Comparison of ENCODE assay signal across 25 cellular contexts in the genomic region with DNA sequence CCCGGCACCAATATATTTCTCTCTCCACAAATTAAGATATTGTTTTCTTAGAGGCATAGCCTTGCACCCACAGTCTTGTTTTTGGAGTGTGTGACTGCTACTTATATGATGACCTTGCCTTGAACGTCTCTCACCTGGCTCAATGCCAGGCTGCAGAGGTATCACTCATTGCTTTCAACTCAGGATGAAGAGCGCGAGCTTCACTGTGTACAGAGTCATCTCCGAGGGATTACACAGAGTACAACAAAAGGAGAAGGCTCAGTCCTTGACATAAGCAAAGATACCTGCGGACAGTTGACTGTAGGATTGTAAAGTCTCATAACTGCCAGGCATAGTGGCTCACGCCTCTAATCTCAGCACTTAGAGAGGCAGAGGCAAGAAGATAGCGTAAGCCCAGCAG. TPM values are rescaled to one million over a fixed set of nuclear protein-coding genes. Genes with fewer than 3 reads are reported as not detected.
A peak's percentile ranks its signal among the peaks of the same experiment; 100 is the strongest.
DNase-seq lines count a peak whose midpoint lies in the region; ATAC-seq, FAIRE-seq and TF ChIP-seq lines count a peak whose summit lies in the region.
"Had no signal": no experiment of that assay in that cellular context is flagged by ENCODE, and none has a peak within 500 bp of the region (broad histone marks: within the 10 kb centered on the region; RNA-seq: fewer than 3 reads in every experiment).

No MANE protein-coding gene starts in this region.

- H3K27me3 ChIP-seq in HepG2 (ENCODE audit: control insufficient read depth in 1 of 2, insufficient read depth in 2 of 2, low read length in 2 of 2) (no peaks in the 10 kb centered on the region), right lobe of liver (no peaks in the 10 kb centered on the region), adrenal gland (no peaks in the 10 kb centered on the region)
- H3K27me3 ChIP-seq: SJCRH30 had no signal

- no peak overlapping the region for H3K4me2 ChIP-seq in HepG2 (ENCODE audit: low read depth, low read length)

- no peak overlapping the region for H3K27ac Mint-ChIP-seq in activated CD4-positive, alpha-beta T cell treated with anti-CD3 and anti-CD28 coated beads, Interleukin-2, amount 10 ng/mL, durations not matched to agents 7 days and 5 days
- H3K27ac Mint-ChIP-seq: B cell had no signal

- H4K20me1 ChIP-seq in HepG2 (ENCODE audit: insufficient read depth, low read length) = no peaks in the 10 kb centered on the region

- TF ChIP-seq RAD21 in HepG2 (CRISPR knock-in tag; IDR thresholded peaks at IDR 0.05) = no peak

- intact Hi-C loops in HepG2 (cut with micrococcal nuclease; ENCODE audit: unreplicated experiment) (loop anchor here (5.0 kb wide), 3 partner anchors 46 to 151 kb away; no protein-coding TSS in a partner anchor), right lobe of liver (cut with DNase I) (loop anchor here in 1 of 2 donors (10.0 kb wide), 1 partner anchor 148 kb away; no protein-coding TSS in a partner anchor), adrenal gland (cut with DNase I) (loop anchor here in 1 of 2 donors (10.0 kb wide), 1 partner anchor 138 kb away; no protein-coding TSS in a partner anchor)

- no TSS peak for BruUV-seq in HepG2 (replicated peaks; lab: Mats Ljungman, UMichigan)

- ATAC-seq in HepG2 = peak; percentile 52
- no peak for ATAC-seq in right lobe of liver
- ATAC-seq in GM18909 (IDR thresholded peaks at IDR 0.05; ENCODE audit: poor library complexity, unreplicated experiment) = no peak
- ATAC-seq: HCT116, PC-3 had no signal

- no peaks in the 10 kb centered on the region for H3K79me2 ChIP-seq in HepG2 (ENCODE audit: insufficient read depth, low read length)

- H3K4me3 ChIP-seq in HepG2 (replicated peaks in 1 of 3; ENCODE audit: insufficient read depth in 1 of 3, low read depth in 2 of 3, low read length in 3 of 3) = no peak overlapping the region
- H3K4me3 ChIP-seq in right lobe of liver = no peak overlapping the region
- no peak overlapping the region for H3K4me3 ChIP-seq in adrenal gland
- H3K4me3 ChIP-seq: SJCRH30 had no signal

- no peak overlapping the region for H3K4me3 Mint-ChIP-seq in activated CD4-positive, alpha-beta T cell treated with anti-CD3 and anti-CD28 coated beads, Interleukin-2, amount 10 ng/mL, durations not matched to agents 7 days and 5 days
- H3K4me3 Mint-ChIP-seq: B cell had no signal

- no peak overlapping the region for H2AFZ ChIP-seq in HepG2 (ENCODE audit: low read length)

- DNase-seq in DMS53 (lab: John Stamatoyannopoulos, UW) = peak; percentile 33
- DNase-seq in DMS53 treated with DMSO at 0.1 percent for 48 hours (lab: John Stamatoyannopoulos, UW; ENCODE audit: unreplicated experiment) = no peak
- DNase-seq in HepG2 (ENCODE audit: low spot score) = peak; percentile 65
- DNase-seq in right lobe of liver = no peak
- DNase-seq in adrenal gland = peak in 6 of 7 donors; percentile 37 to 64 (median 48)
- no peak for DNase-seq in substantia nigra (lab: John Stamatoyannopoulos, UW)
- DNase-seq in activated CD4-positive, alpha-beta T cell treated with anti-CD3 and anti-CD28 coated beads, Interleukin-2, amount 10 ng/mL, durations not matched to agents 7 days and 5 days = no peak
- DNase-seq: 8988T, COR-L47, DMS 273 treated with DMSO at 0.1 percent for 48 hours, EL, GOT3, IMR-90, Karpas-422, NCI-H1436 treated with DMSO at 0.1 percent for 48 hours, NCI-H2171, NCI-H446 treated with DMSO at 0.1 percent for 48 hours, PC-3, SJCRH30 had no signal

- H3K4me1 ChIP-seq in HepG2 (ENCODE audit: insufficient read depth, low read length) (peaks cover 64% of the 10 kb centered on the region), right lobe of liver (peaks cover 0 to 16% (median 8%) of the 10 kb centered on the region in 4 donors), adrenal gland (replicated peaks in 1 of 2) (no peaks in the 10 kb centered on the region)
- H3K4me1 ChIP-seq: SJCRH30 had no signal

- no peaks in the 10 kb centered on the region for H3K27me3 Mint-ChIP-seq in activated CD4-positive, alpha-beta T cell treated with anti-CD3 and anti-CD28 coated beads, Interleukin-2, amount 10 ng/mL, durations not matched to agents 7 days and 5 days
- H3K27me3 Mint-ChIP-seq: B cell had no signal

- no peaks in the 10 kb centered on the region for H3K4me1 Mint-ChIP-seq in activated CD4-positive, alpha-beta T cell treated with anti-CD3 and anti-CD28 coated beads, Interleukin-2, amount 10 ng/mL, durations not matched to agents 7 days and 5 days
- H3K4me1 Mint-ChIP-seq: B cell had no signal

- peaks cover 5 to 9% of the 10 kb centered on the region in 2 experiments; a peak in 3 of 5 replicates for H3K36me3 ChIP-seq in HepG2 (replicated peaks in 1 of 2; ENCODE audit: control insufficient read depth in 1 of 2, insufficient read depth in 2 of 2, low read length in 2 of 2)
- H3K36me3 ChIP-seq in right lobe of liver = no peaks in the 10 kb centered on the region
- H3K36me3 ChIP-seq in adrenal gland (replicated peaks in 1 of 2) = peaks cover 0 to 32% of the 10 kb centered on the region in 2 donors
- H3K36me3 ChIP-seq: SJCRH30 had no signal

- no peak for FAIRE-seq in HepG2 (lab: Jason Lieb, UNC)
- FAIRE-seq: GM12891 had no signal

- TF ChIP-seq EP300 in HepG2 (IDR thresholded peaks at IDR 0.05; ENCODE audit: low read depth in 2 of 2, low read length in 2 of 2) (0 out of 4 replicates have a peak, but pooled peaks of 1 of the 2 experiments have one; percentile 10), HepG2 (CRISPR knock-in tag; IDR thresholded peaks at IDR 0.05; ENCODE audit: borderline replicate concordance) (no peak)

- POLR2A ChIA-PET in HepG2 (lab: Yijun Ruan, JAX) = interaction anchor here (1.7 to 2.8 kb wide), 2 partner anchors 48 to 1073 kb away, joined by 5 to 30 read pairs; a partner anchor contains a TSS
- POLR2A ChIA-PET in activated CD4-positive, alpha-beta T cell treated with anti-CD3 and anti-CD28 coated beads, Interleukin-2, amount 10 ng/mL, durations not matched to agents 7 days and 5 days (lab: Charles Lee) = no interaction called here

- TF ChIP-seq CTCF in HepG2 (CRISPR knock-in tag; IDR thresholded peaks at IDR 0.05) (no peak), right lobe of liver (IDR thresholded peaks at IDR 0.05) (no peak), adrenal gland (IDR thresholded peaks at IDR 0.05) (no peak)

- H3K27ac ChIP-seq in HepG2 (ENCODE audit: extremely low read length, insufficient read depth, low read length) (peak overlapping the region; percentile 86), right lobe of liver (no peak overlapping the region), adrenal gland (no peak overlapping the region), substantia nigra (ENCODE audit: low read depth, low read length, poor library complexity, severe bottlenecking) (no peak overlapping the region)
- H3K27ac ChIP-seq: HL-60, RWPE1, SJCRH30 had no signal

- H3K9me3 Mint-ChIP-seq in activated CD4-positive, alpha-beta T cell treated with anti-CD3 and anti-CD28 coated beads, Interleukin-2, amount 10 ng/mL, durations not matched to agents 7 days and 5 days = no peaks in the 10 kb centered on the region

- no peaks in the 10 kb centered on the region for H3K9me3 ChIP-seq in HepG2 (ENCODE audit: low read length)
- H3K9me3 ChIP-seq in right lobe of liver = no peaks in the 10 kb centered on the region
- no peaks in the 10 kb centered on the region for H3K9me3 ChIP-seq in adrenal gland (replicated peaks in 1 of 3)
- H3K9me3 ChIP-seq: SJCRH30 had no signal

- in situ Hi-C loops in HepG2 (cut with HindIII; ENCODE audit: extremely low pct_ligation_motif_present, low pct_unique_long_range_greater_than_20kb) = loop anchor here (5.0 kb wide), 1 partner anchor 141 kb away; no protein-coding TSS in a partner anchor

- WGBS in HepG2 (ENCODE audit: low lambda C conversion rate) = 53% methylated on average over 8 of the region's 8 CpGs
- WGBS in right lobe of liver (ENCODE audit: insufficient coverage, low coverage, low lambda C conversion rate, missing lambda C conversion rate) = 73% methylated on average over 6 of the region's 8 CpGs
- 69 to 88% (median 70%) methylated on average over 8 of the region's 8 CpGs for WGBS in adrenal gland, 4 donors

- TF ChIP-seq POLR2A in HepG2 (IDR thresholded peaks at IDR 0.05; ENCODE audit: insufficient read depth in 1 of 2, low read depth in 2 of 2, low read length in 2 of 2) = no peak
- no peak for TF ChIP-seq POLR2A in right lobe of liver (IDR thresholded peaks at IDR 0.05)
- TF ChIP-seq POLR2A in adrenal gland (IDR thresholded peaks at IDR 0.05) = no peak

- H3K36me3 Mint-ChIP-seq in activated CD4-positive, alpha-beta T cell treated with anti-CD3 and anti-CD28 coated beads, Interleukin-2, amount 10 ng/mL, durations not matched to agents 7 days and 5 days (ENCODE audit: low read depth) = peaks cover 47% of the 10 kb centered on the region

- CTCF ChIA-PET in HepG2 (lab: Yijun Ruan, JAX; ENCODE audit: low intra/inter-chr PET ratio, low total read pairs) = no interaction called here
- CTCF ChIA-PET in activated CD4-positive, alpha-beta T cell treated with anti-CD3 and anti-CD28 coated beads, Interleukin-2, amount 10 ng/mL, durations not matched to agents 7 days and 5 days (lab: Charles Lee) = interaction anchor here (0.6 to 1.0 kb wide), 3 partner anchors 15 to 1842 kb away, joined by 3 read pairs; no protein-coding TSS in a partner anchor

- H3K9ac ChIP-seq in HepG2 (ENCODE audit: insufficient read depth, low read depth, low read length) = no peak overlapping the region

RNA-seq across cellular contexts. Expression of a gene that starts 53.8 kb away (rescaled TPM):
- total RNA-seq in HepG2 (2016; rRNA removed; fragmentation: Illumina TruSeq; extraction: Trizol) = not detected in 2 replicates
- not detected in 2 replicates for total RNA-seq in HepG2 (2016; cell fraction: cytosol; rRNA removed; fragmentation: Illumina TruSeq; extraction: Trizol; ENCODE audit: low read depth)
- total RNA-seq in HepG2 (2016; cell fraction: insoluble cytoplasmic fraction; rRNA removed; fragmentation: Illumina TruSeq; extraction: Trizol) = not detected in 2 replicates
- not detected in 2 replicates for total RNA-seq in HepG2 (2016; cell fraction: membrane; rRNA removed; fragmentation: Illumina TruSeq; extraction: Trizol)
- not detected in 2 replicates for total RNA-seq in HepG2 (2016; cell fraction: nucleus; rRNA removed; fragmentation: Illumina TruSeq; extraction: Trizol)
- not detected in 2 replicates for polyA plus RNA-seq in HepG2 (2011; rRNA removed)
- polyA plus RNA-seq in HepG2 (2011; cell fraction: cytosol; rRNA removed) = not detected in 2 replicates
- not detected in 2 replicates for polyA plus RNA-seq in HepG2 (2011; cell fraction: nucleus; rRNA removed)
- polyA plus RNA-seq in HepG2 (2012) = not detected in 2 replicates
- polyA plus RNA-seq in HepG2 (2016; cell fraction: cytosol; fragmentation: Illumina TruSeq; extraction: Trizol; ENCODE audit: low read depth) = not detected in 2 replicates
- not detected in 2 replicates for polyA plus RNA-seq in HepG2 (2016; cell fraction: insoluble cytoplasmic fraction; fragmentation: Illumina TruSeq; extraction: Trizol; ENCODE audit: low read depth)
- not detected in 2 replicates for polyA plus RNA-seq in HepG2 (2016; cell fraction: membrane; fragmentation: Illumina TruSeq; extraction: Trizol; ENCODE audit: low read depth)
- not detected in 2 replicates for polyA plus RNA-seq in HepG2 (2016; cell fraction: nucleus; fragmentation: Illumina TruSeq; extraction: Trizol; ENCODE audit: insufficient read depth, low read depth)
- not detected in 2 replicates for polyA minus RNA-seq in HepG2 (2011; rRNA and poly(A)+ RNA removed; ENCODE audit: low replicate concordance)
- not detected in 2 replicates for polyA minus RNA-seq in HepG2 (2011; cell fraction: cytosol; rRNA and poly(A)+ RNA removed)
- not detected in 2 replicates for polyA minus RNA-seq in HepG2 (2011; cell fraction: nucleus; rRNA and poly(A)+ RNA removed)
- 1 to 10 TPM in 2 of 6 experiments, under 1 TPM in 4; 0.44 to 3.3 (median 0.67) TPM for total RNA-seq in right lobe of liver
- total RNA-seq in adrenal gland = 1 to 10 TPM in 7 of 8 donors, under 1 TPM in 1; 0.79 to 3.6 (median 2.2) TPM
- 1 to 10 TPM in 2 of 3 donors, under 1 TPM in 1; 0.37 to 1.3 (median 1.1) TPM for polyA plus RNA-seq in adrenal gland
- total RNA-seq in activated CD4-positive, alpha-beta T cell treated with anti-CD3 and anti-CD28 coated beads, Interleukin-2, amount 10 ng/mL, durations not matched to agents 7 days and 5 days = under 1 TPM; 0.17 TPM
- total RNA-seq: IMR-90, PC-3, SJCRH30 had no signal
- polyA plus RNA-seq: IMR-90 had no signal

Comparison
In these comparisons a context has a peak if more than half of its experiments do, and no peak if none do; other contexts are left out.
1. DNase-seq: peak in DMS53 (single experiment), HepG2 (single experiment) and adrenal gland (6 of 7); none in DMS53 treated with DMSO at 0.1 percent for 48 hours (single experiment), right lobe of liver (0 of 3), substantia nigra (0 of 49) and activated CD4-positive, alpha-beta T cell treated with anti-CD3 and anti-CD28 coated beads, Interleukin-2, amount 10 ng/mL, durations not matched to agents 7 days and 5 days (single experiment).